In the genomic region with DNA sequence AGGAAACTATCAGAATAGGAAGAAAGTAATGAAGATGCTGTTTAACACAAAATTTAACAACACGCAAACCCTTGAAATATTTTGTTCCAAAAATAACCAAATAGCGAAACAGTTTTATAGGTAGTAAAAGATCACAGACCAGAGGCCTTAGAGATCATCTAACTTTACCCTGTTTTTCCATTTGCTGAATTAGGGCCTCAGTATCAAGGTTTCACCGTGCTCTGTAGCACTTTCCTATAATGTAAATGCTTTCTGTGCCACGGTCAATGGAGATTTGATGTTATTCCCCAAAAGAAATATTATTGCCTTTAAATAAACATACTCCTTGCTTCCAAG, we compare ENCODE assay signal across 12 cellular contexts.
"Had no signal": no experiment of that assay in that cellular context is flagged by ENCODE, and none has a peak within 500 bp of the region (broad histone marks: within the 10 kb centered on the region; RNA-seq: fewer than 3 reads in every experiment).

No MANE protein-coding gene starts in this region.

- H3K9me3 Mint-ChIP-seq: activated CD4-positive, alpha-beta memory T cell treated with anti-CD3 and anti-CD28 coated beads for 36 hours; activated T-cell treated with anti-CD3 and anti-CD28 coated beads, Interleukin-2, amount 50 U/mL, for 4 hours had no signal

- H3K27me3 ChIP-seq: neutrophil, spleen, suprapubic skin, upper lobe of left lung had no signal

- H3K27ac Mint-ChIP-seq: activated CD4-positive, alpha-beta memory T cell treated with anti-CD3 and anti-CD28 coated beads for 36 hours; activated naive CD8-positive, alpha-beta T cell treated with anti-CD3 and anti-CD28 coated beads for 36 hours had no signal

- H3K4me3 Mint-ChIP-seq: activated CD4-positive, alpha-beta memory T cell treated with anti-CD3 and anti-CD28 coated beads for 36 hours; activated naive CD8-positive, alpha-beta T cell treated with anti-CD3 and anti-CD28 coated beads for 36 hours; activated T-cell treated with anti-CD3 and anti-CD28 coated beads, Interleukin-2, amount 50 U/mL, for 4 hours had no signal

- H3K27me3 Mint-ChIP-seq: activated naive CD8-positive, alpha-beta T cell treated with anti-CD3 and anti-CD28 coated beads for 36 hours had no signal

- ATAC-seq: activated T-cell treated with anti-CD3 and anti-CD28 coated beads, Interleukin-2, amount 50 U/mL, for 4 hours; right cardiac atrium had no signal

- H3K36me3 Mint-ChIP-seq: activated CD4-positive, alpha-beta memory T cell treated with anti-CD3 and anti-CD28 coated beads for 36 hours; activated naive CD8-positive, alpha-beta T cell treated with anti-CD3 and anti-CD28 coated beads for 36 hours had no signal

- DNase-seq: activated CD4-positive, alpha-beta memory T cell treated with anti-CD3 and anti-CD28 coated beads for 36 hours; activated CD4-positive, alpha-beta T cell treated with anti-CD3 and anti-CD28 coated beads for 1 hour; activated gamma-delta T cell; activated naive CD8-positive, alpha-beta T cell treated with anti-CD3 and anti-CD28 coated beads for 36 hours; activated T-cell treated with anti-CD3 and anti-CD28 coated beads, Interleukin-2, amount 50 U/mL, for 4 hours; right cardiac atrium; spleen; stimulated activated CD4-positive, alpha-beta T cell treated with anti-CD3 and anti-CD28 coated beads, Interleukin-1b, Interleukin-23, amount 100 ng/mL, for 48 hours; stimulated activated naive CD4-positive, alpha-beta T cell; upper lobe of left lung had no signal

- H3K4me3 ChIP-seq: spleen, suprapubic skin, upper lobe of left lung had no signal

- H3K27ac ChIP-seq: neutrophil, suprapubic skin, upper lobe of left lung had no signal

- H3K4me1 Mint-ChIP-seq: activated naive CD8-positive, alpha-beta T cell treated with anti-CD3 and anti-CD28 coated beads for 36 hours had no signal

- H3K9me3 ChIP-seq: neutrophil, spleen, suprapubic skin, upper lobe of left lung had no signal

- H3K36me3 ChIP-seq: neutrophil, spleen, suprapubic skin, upper lobe of left lung had no signal
